In genomic region chr3:171646357-171647133, GRCh38 we compare ENCODE assay signal across 9 cellular contexts.
DNase-seq lines count a peak whose midpoint lies in the region; ATAC-seq and TF ChIP-seq lines count a peak whose summit lies in the region.
"Had no signal": no experiment of that assay in that cellular context is flagged by ENCODE, and none has a peak within 500 bp of the region (broad histone marks: within the 10 kb centered on the region; RNA-seq: fewer than 3 reads in every experiment).

No MANE protein-coding gene starts in this region.

- H3K4me1 ChIP-seq in OCI-LY1 (ENCODE audit: insufficient read depth, low read length, severe bottlenecking) (no peaks in the 10 kb centered on the region), mucosa of descending colon (ENCODE audit: low read depth) (no peaks in the 10 kb centered on the region)

- no peaks in the 10 kb centered on the region for H3K79me2 ChIP-seq in OCI-LY1 (ENCODE audit: insufficient read depth, low read length)

- H4K20me1 ChIP-seq in OCI-LY1 (ENCODE audit: insufficient read depth, low read length) = no peaks in the 10 kb centered on the region

- peaks cover 16% of the 10 kb centered on the region for H3K36me3 Mint-ChIP-seq in endothelial cell (ENCODE audit: low read depth, unreplicated experiment)
- H3K36me3 Mint-ChIP-seq in stimulated activated naive B cell treated with anti-CD40 and anti-IgM and Interleukin-4, amounts not matched to agents 10 μg/mL and 1 μg/mL and 100 μg/mL, for 72 hours = no peaks in the 10 kb centered on the region

- no peaks in the 10 kb centered on the region for H3F3A ChIP-seq in OCI-LY1 (ENCODE audit: insufficient read depth, low read length)

- H3K9me3 Mint-ChIP-seq in endothelial cell (ENCODE audit: unreplicated experiment) = no peaks in the 10 kb centered on the region
- H3K9me3 Mint-ChIP-seq in stimulated activated naive B cell treated with anti-CD40 and anti-IgM and Interleukin-4, amounts not matched to agents 10 μg/mL and 1 μg/mL and 100 μg/mL, for 72 hours = no peaks in the 10 kb centered on the region
- H3K9me3 Mint-ChIP-seq: activated B cell treated with CpG ODN at 0.5 μM for 24 hours had no signal

- TF ChIP-seq CTCF in OCI-LY1 (IDR thresholded peaks at IDR 0.05; ENCODE audit: low read length) (peak; percentile 50), endothelial cell (IDR thresholded peaks at IDR 0.05; ENCODE audit: unreplicated experiment) (peak; percentile 47), mucosa of descending colon (IDR thresholded peaks at IDR 0.05) (no peak)

- no peaks in the 10 kb centered on the region for H3K9me2 ChIP-seq in OCI-LY1 (ENCODE audit: low read depth, low read length)

- H3K4me2 ChIP-seq in OCI-LY1 (ENCODE audit: low read length) = no peak overlapping the region

- no peak overlapping the region for H3K9ac ChIP-seq in OCI-LY1 (ENCODE audit: low read length)

- intact Hi-C loops in mucosa of descending colon (cut with DNase I, micrococcal nuclease) = loop anchor here in 1 of 2 donors (10.0 kb wide), 1 partner anchor 178 kb away; no protein-coding TSS in a partner anchor

- no peak overlapping the region for H3K4me3 Mint-ChIP-seq in endothelial cell (ENCODE audit: unreplicated experiment)
- no peak overlapping the region for H3K4me3 Mint-ChIP-seq in stimulated activated naive B cell treated with anti-CD40 and anti-IgM and Interleukin-4, amounts not matched to agents 10 μg/mL and 1 μg/mL and 100 μg/mL, for 72 hours
- H3K4me3 Mint-ChIP-seq: activated B cell treated with CpG ODN at 0.5 μM for 24 hours had no signal

- DNase-seq in DMS79 (lab: John Stamatoyannopoulos, UW) (peak; percentile 8), endothelial cell (ENCODE audit: low spot score) (no peak), mucosa of descending colon (no peak)
- DNase-seq in stimulated activated naive B cell treated with anti-CD40 and anti-IgM and Interleukin-4, amounts not matched to agents 10 μg/mL and 1 μg/mL and 100 μg/mL, for 72 hours = no peak
- DNase-seq: activated B cell treated with CpG ODN at 0.5 μM for 24 hours had no signal

- no peaks in the 10 kb centered on the region for H3K27me3 Mint-ChIP-seq in endothelial cell (ENCODE audit: unreplicated experiment)
- H3K27me3 Mint-ChIP-seq in stimulated activated naive B cell treated with anti-CD40 and anti-IgM and Interleukin-4, amounts not matched to agents 10 μg/mL and 1 μg/mL and 100 μg/mL, for 72 hours = peaks cover 0 to 6% of the 10 kb centered on the region in 2 donors
- H3K27me3 Mint-ChIP-seq: activated B cell treated with CpG ODN at 0.5 μM for 24 hours had no signal

- peak; percentile 61 for ATAC-seq in HG03175 (IDR thresholded peaks at IDR 0.05; ENCODE audit: unreplicated experiment)
- ATAC-seq in mucosa of descending colon = peak; percentile 70
- no peak for ATAC-seq in GM18520 (IDR thresholded peaks at IDR 0.05; ENCODE audit: unreplicated experiment)
- ATAC-seq in HG02981 (IDR thresholded peaks at IDR 0.05; ENCODE audit: unreplicated experiment) = no peak
- ATAC-seq in stimulated activated naive B cell treated with anti-CD40 and anti-IgM and Interleukin-4, amounts not matched to agents 10 μg/mL and 1 μg/mL and 100 μg/mL, for 72 hours (replicated peaks) = no peak

- H3K4me3 ChIP-seq in OCI-LY1 (ENCODE audit: low read depth, low read length, poor library complexity, severe bottlenecking) (no peak overlapping the region), mucosa of descending colon (no peak overlapping the region)

- H3K4me1 Mint-ChIP-seq in endothelial cell (ENCODE audit: unreplicated experiment) = peaks cover 5% of the 10 kb centered on the region
- peaks cover 0 to 3% of the 10 kb centered on the region in 2 donors for H3K4me1 Mint-ChIP-seq in stimulated activated naive B cell treated with anti-CD40 and anti-IgM and Interleukin-4, amounts not matched to agents 10 μg/mL and 1 μg/mL and 100 μg/mL, for 72 hours
- H3K4me1 Mint-ChIP-seq: activated B cell treated with CpG ODN at 0.5 μM for 24 hours had no signal

- H3K9me3 ChIP-seq in OCI-LY1 (ENCODE audit: low read length) (no peaks in the 10 kb centered on the region), mucosa of descending colon (no peaks in the 10 kb centered on the region)

- H3K27ac Mint-ChIP-seq in endothelial cell (ENCODE audit: unreplicated experiment) = no peak overlapping the region
- no peak overlapping the region for H3K27ac Mint-ChIP-seq in stimulated activated naive B cell treated with anti-CD40 and anti-IgM and Interleukin-4, amounts not matched to agents 10 μg/mL and 1 μg/mL and 100 μg/mL, for 72 hours
- H3K27ac Mint-ChIP-seq: activated B cell treated with CpG ODN at 0.5 μM for 24 hours had no signal

- H2AFZ ChIP-seq in OCI-LY1 (ENCODE audit: low read length) = no peak overlapping the region

- no peak overlapping the region for H3K27ac ChIP-seq in OCI-LY1 (ENCODE audit: low read depth, low read length, poor library complexity, severe bottlenecking)

- no peaks in the 10 kb centered on the region for H3K36me3 ChIP-seq in OCI-LY1 (ENCODE audit: insufficient read depth, low read length)
- H3K36me3 ChIP-seq in mucosa of descending colon (ENCODE audit: low read depth) = no peaks in the 10 kb centered on the region

- H3K27me3 ChIP-seq in OCI-LY1 (ENCODE audit: insufficient read depth, low read length) = no peaks in the 10 kb centered on the region

Comparison
In these comparisons a context has a peak if more than half of its experiments do, and no peak if none do; other contexts are left out.
1. ATAC-seq: peak in HG03175 (single experiment) and mucosa of descending colon (single experiment); none in GM18520 (single experiment), HG02981 (single experiment) and stimulated activated naive B cell treated with anti-CD40 and anti-IgM and Interleukin-4, amounts not matched to agents 10 μg/mL and 1 μg/mL and 100 μg/mL, for 72 hours (0 of 2).